34 cellular contexts compared by ENCODE assay signal in the genomic region with DNA sequence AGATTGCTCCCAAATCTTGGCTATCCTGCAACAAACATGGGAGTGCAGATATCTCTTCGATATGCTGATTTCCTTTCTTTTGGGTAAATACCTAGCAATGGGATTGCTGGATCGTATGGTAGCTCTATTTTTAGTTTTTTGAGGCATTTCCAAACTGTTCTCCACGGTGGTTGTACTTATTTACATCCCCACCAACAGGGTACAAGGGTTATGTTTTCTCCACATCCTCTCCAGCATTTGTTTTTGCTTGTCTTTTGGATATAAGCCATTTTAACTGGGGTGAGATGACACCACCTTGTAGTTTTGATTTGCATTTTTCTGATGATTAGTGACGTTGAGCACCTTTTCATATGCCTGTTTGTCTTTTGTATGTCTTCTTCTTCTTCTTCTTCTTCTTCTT.
"Had no signal": no experiment of that assay in that cellular context is flagged by ENCODE, and none has a peak within 500 bp of the region (broad histone marks: within the 10 kb centered on the region; RNA-seq: fewer than 3 reads in every experiment).

No MANE protein-coding gene starts in this region.

- H3K27me3 ChIP-seq: MG63 had no signal

- H3K4me3 ChIP-seq: MG63 had no signal

- DNase-seq: Karpas-422, Kasumi-1, MG63, MM.1S, MV-4-11, NCI-H1048, NCI-H1092, NCI-H1092 treated with DMSO at 0.1 percent for 48 hours, NCI-H1105, NCI-H1105 treated with DMSO at 0.1 percent for 48 hours, NCI-H1417, NCI-H1417 treated with DMSO at 0.1 percent for 48 hours, NCI-H1436, NCI-H1436 treated with DMSO at 0.1 percent for 48 hours, NCI-H146, NCI-H1694, NCI-H1694 treated with DMSO at 0.1 percent for 48 hours, NCI-H187, NCI-H187 treated with DMSO at 0.1 percent for 48 hours, NCI-H1930, NCI-H2029, NCI-H2029 treated with DMSO at 0.1 percent for 48 hours, NCI-H2081, NCI-H2081 treated with DMSO at 0.1 percent for 48 hours, NCI-H2107, NCI-H2171, NCI-H2171 treated with DMSO at 0.1 percent for 48 hours, NCI-H2227 treated with DMSO at 0.1 percent for 48 hours, NCI-H226, NCI-H345, NCI-H446, NCI-H510A, NCI-H510A treated with DMSO at 0.1 percent for 48 hours, NCI-H524 had no signal

- H3K36me3 ChIP-seq: MG63 had no signal
